Comparison of ENCODE assay signal across 2 cellular contexts in genomic region chr13:102293723-102294122, GRCh38.
TF ChIP-seq lines count a peak whose summit lies in the region.

No MANE protein-coding gene starts in this region.

TF ChIP-seq in IMR-90, 13 proteins besides CTCF, POLR2A, EP300 and RAD21 (continued from another document):
- no peak for TF ChIP-seq USF2 (IDR thresholded peaks at IDR 0.05; ENCODE audit: low read depth, low read length)

TF ChIP-seq in GM23338, 12 proteins besides CTCF, POLR2A, EP300 and RAD21 (continued from another document):
- no peak for TF ChIP-seq REST (IDR thresholded peaks at IDR 0.05; ENCODE audit: unreplicated experiment)
